Comparison of ENCODE assay signal across 1 cellular context in genomic region chr12:115963030-115963480, GRCh38.
TF ChIP-seq lines count a peak whose summit lies in the region.

No MANE protein-coding gene starts in this region.

TF ChIP-seq in GM23338, 12 proteins besides CTCF, POLR2A, EP300 and RAD21 (continued from another document):
- TF ChIP-seq ZNF462 (CRISPR knock-in tag; IDR thresholded peaks at IDR 0.05): no peak
